Comparison of ENCODE assay signal across 3 cellular contexts in the genomic region with DNA sequence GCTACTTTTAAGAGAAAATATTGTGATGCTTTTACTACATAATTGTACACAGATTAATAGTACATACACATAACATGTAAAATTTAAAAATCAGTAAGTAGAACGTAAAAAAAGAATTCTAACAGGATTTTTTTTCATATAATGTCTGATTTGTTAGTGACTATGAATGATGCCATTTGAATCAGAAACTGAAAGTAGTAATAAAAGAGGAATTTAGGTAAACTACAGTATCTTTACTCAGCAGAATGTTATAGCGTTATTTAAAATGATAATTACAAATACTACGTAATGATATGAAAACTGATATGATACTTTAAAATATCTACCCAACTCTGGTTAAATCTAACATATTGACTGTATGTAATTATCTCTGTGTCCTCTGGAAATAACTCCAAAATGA.
TF ChIP-seq lines count a peak whose summit lies in the region.

No MANE protein-coding gene starts in this region.

TF ChIP-seq in SK-N-SH, 30 proteins besides CTCF, POLR2A, EP300 and RAD21 (continues in another document):
- TF ChIP-seq, protein P1, sequence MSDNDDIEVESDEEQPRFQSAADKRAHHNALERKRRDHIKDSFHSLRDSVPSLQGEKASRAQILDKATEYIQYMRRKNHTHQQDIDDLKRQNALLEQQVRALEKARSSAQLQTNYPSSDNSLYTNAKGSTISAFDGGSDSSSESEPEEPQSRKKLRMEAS (IDR thresholded peaks at IDR 0.05; ENCODE audit: low read depth): no peak
- TF ChIP-seq RFX5 (IDR thresholded peaks at IDR 0.05; ENCODE audit: low read length) (no peak), CHD2 (IDR thresholded peaks at IDR 0.05; ENCODE audit: low read length, partially characterized antibody) (no peak), POLR2AphosphoS5 (IDR thresholded peaks at IDR 0.05; ENCODE audit: low read depth, low read length) (no peak), FOXJ3 (CRISPR knock-in tag; IDR thresholded peaks at IDR 0.05) (no peak), TEAD4 (IDR thresholded peaks at IDR 0.05; ENCODE audit: borderline replicate concordance, insufficient read depth) (no peak), SMC3 (IDR thresholded peaks at IDR 0.05; ENCODE audit: low read depth, low read length) (no peak), NRF1 (IDR thresholded peaks at IDR 0.05; ENCODE audit: low read depth, low read length) (no peak), RXRA (IDR thresholded peaks at IDR 0.05; ENCODE audit: borderline replicate concordance, low read depth) (no peak), JUND (IDR thresholded peaks at IDR 0.05) (no peak), TCF12 (IDR thresholded peaks at IDR 0.05) (no peak), FOXM1 (IDR thresholded peaks at IDR 0.05; ENCODE audit: low read depth) (no peak), TAF1 (IDR thresholded peaks at IDR 0.05; ENCODE audit: borderline replicate concordance, low read depth, low read length) (no peak), MXI1 (IDR thresholded peaks at IDR 0.05; ENCODE audit: low read depth, low read length) (no peak), YY1 (IDR thresholded peaks at IDR 0.05; ENCODE audit: low read depth) (no peak)
- TF ChIP-seq, protein P2, sequence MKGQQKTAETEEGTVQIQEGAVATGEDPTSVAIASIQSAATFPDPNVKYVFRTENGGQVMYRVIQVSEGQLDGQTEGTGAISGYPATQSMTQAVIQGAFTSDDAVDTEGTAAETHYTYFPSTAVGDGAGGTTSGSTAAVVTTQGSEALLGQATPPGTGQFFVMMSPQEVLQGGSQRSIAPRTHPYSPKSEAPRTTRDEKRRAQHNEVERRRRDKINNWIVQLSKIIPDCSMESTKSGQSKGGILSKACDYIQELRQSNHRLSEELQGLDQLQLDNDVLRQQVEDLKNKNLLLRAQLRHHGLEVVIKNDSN (IDR thresholded peaks at IDR 0.05; ENCODE audit: borderline replicate concordance, low read depth): no peak
- TF ChIP-seq, protein P3, sequence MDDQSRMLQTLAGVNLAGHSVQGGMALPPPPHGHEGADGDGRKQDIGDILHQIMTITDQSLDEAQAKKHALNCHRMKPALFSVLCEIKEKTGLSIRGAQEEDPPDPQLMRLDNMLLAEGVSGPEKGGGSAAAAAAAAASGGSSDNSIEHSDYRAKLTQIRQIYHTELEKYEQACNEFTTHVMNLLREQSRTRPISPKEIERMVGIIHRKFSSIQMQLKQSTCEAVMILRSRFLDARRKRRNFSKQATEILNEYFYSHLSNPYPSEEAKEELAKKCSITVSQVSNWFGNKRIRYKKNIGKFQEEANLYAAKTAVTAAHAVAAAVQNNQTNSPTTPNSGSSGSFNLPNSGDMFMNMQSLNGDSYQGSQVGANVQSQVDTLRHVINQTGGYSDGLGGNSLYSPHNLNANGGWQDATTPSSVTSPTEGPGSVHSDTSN (IDR thresholded peaks at IDR 0.05): no peak
- TF ChIP-seq, protein P4, sequence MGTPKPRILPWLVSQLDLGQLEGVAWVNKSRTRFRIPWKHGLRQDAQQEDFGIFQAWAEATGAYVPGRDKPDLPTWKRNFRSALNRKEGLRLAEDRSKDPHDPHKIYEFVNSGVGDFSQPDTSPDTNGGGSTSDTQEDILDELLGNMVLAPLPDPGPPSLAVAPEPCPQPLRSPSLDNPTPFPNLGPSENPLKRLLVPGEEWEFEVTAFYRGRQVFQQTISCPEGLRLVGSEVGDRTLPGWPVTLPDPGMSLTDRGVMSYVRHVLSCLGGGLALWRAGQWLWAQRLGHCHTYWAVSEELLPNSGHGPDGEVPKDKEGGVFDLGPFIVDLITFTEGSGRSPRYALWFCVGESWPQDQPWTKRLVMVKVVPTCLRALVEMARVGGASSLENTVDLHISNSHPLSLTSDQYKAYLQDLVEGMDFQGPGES (IDR thresholded peaks at IDR 0.05; ENCODE audit: low read depth, low read length): no peak

TF ChIP-seq in SK-N-SH treated with all-trans-retinoic acid at 6 μM for 48 hours, 23 proteins besides CTCF, POLR2A, EP300 and RAD21:
- TF ChIP-seq ZNF70 (CRISPR knock-in tag; IDR thresholded peaks at IDR 0.05): no peak
- TF ChIP-seq, protein P5, sequence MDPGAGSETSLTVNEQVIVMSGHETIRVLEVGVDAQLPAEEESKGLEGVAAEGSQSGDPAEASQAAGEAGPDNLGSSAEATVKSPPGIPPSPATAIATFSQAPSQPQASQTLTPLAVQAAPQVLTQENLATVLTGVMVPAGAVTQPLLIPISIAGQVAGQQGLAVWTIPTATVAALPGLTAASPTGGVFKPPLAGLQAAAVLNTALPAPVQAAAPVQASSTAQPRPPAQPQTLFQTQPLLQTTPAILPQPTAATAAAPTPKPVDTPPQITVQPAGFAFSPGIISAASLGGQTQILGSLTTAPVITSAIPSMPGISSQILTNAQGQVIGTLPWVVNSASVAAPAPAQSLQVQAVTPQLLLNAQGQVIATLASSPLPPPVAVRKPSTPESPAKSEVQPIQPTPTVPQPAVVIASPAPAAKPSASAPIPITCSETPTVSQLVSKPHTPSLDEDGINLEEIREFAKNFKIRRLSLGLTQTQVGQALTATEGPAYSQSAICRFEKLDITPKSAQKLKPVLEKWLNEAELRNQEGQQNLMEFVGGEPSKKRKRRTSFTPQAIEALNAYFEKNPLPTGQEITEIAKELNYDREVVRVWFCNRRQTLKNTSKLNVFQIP (CRISPR knock-in tag; IDR thresholded peaks at IDR 0.05; ENCODE audit: borderline replicate concordance, low read depth): no peak
- no peak for TF ChIP-seq ISL1 (CRISPR knock-in tag; IDR thresholded peaks at IDR 0.05)
TF ChIP-seq in SK-N-SH treated with all-trans-retinoic acid at 6 μM for 48 hours: peak in this region for 0.

TF ChIP-seq in GM12878, 131 proteins besides CTCF, POLR2A, EP300 and RAD21:
- TF ChIP-seq CHD2 (IDR thresholded peaks at IDR 0.05; ENCODE audit: borderline replicate concordance, low read depth, low read length): no peak
- TF ChIP-seq, protein P6, sequence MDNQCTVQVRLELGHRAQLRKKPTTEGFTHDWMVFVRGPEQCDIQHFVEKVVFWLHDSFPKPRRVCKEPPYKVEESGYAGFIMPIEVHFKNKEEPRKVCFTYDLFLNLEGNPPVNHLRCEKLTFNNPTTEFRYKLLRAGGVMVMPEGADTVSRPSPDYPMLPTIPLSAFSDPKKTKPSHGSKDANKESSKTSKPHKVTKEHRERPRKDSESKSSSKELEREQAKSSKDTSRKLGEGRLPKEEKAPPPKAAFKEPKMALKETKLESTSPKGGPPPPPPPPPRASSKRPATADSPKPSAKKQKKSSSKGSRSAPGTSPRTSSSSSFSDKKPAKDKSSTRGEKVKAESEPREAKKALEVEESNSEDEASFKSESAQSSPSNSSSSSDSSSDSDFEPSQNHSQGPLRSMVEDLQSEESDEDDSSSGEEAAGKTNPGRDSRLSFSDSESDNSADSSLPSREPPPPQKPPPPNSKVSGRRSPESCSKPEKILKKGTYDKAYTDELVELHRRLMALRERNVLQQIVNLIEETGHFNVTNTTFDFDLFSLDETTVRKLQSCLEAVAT (IDR thresholded peaks at IDR 0.05): no peak
